ENCODE assay signal across 1 cellular context in genomic region chr16:89656435-89657121, GRCh38.
TF ChIP-seq lines count a peak whose summit lies in the region.

No MANE protein-coding gene starts in this region.

TF ChIP-seq in endothelial cell of umbilical vein, 7 proteins besides CTCF, POLR2A, EP300 and RAD21:
- TF ChIP-seq JUN (IDR thresholded peaks at IDR 0.05; ENCODE audit: borderline replicate concordance, insufficient read depth, insufficient read length, low read depth) (no peak), POLR2AphosphoS5 (IDR thresholded peaks at IDR 0.05; ENCODE audit: insufficient read depth, low read depth, low read length) (no peak), MYC (IDR thresholded peaks at IDR 0.05; ENCODE audit: low read depth, low read length) (no peak), FOS (IDR thresholded peaks at IDR 0.05; ENCODE audit: borderline replicate concordance, insufficient read depth, low read length) (no peak), GATA2 (IDR thresholded peaks at IDR 0.05; ENCODE audit: insufficient read depth, insufficient read length, low read depth, low read length) (no peak), EZH2 (IDR thresholded peaks at IDR 0.05; ENCODE audit: borderline replicate concordance, low read depth, low read length, severe bottlenecking) (no peak), MAX (IDR thresholded peaks at IDR 0.05; ENCODE audit: insufficient read depth, insufficient read length) (no peak)
